ENCODE assay signal across 11 cellular contexts in the genomic region with DNA sequence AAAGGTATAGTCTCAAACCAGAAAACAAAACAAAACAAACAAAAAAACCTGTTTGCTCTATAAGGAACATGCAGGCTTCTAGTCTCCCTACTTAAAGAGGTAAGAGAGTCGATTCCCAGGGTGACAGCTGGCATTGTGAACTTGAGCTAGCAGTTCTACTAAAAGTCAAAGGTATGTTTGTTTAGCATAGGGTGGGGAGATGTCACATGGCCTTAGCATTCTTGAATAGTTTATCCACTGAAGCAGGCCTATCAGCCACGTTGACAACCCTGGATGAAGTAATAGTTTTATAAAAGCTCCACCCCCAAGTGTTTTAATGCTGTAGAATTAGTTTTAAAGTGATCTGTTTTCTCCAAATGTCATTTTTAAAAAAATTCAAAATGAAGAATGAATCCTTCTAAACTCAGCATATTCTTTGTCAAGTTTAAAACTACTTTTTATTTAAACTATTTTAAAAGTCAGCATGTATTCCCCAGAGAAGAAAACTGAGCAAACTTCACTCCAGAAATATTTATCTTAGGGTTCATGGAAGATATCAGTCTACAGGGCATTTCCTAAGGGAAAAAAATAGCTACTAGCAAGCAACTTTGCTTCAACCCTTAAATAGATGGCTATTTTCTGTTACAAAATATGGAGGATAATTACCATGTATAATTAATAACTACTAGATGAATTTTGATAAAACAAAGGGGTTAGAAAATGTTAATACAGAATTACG. TPM values are rescaled to one million over a fixed set of nuclear protein-coding genes. Genes with fewer than 3 reads are reported as not detected.
DNase-seq lines count a peak whose midpoint lies in the region; ATAC-seq and TF ChIP-seq lines count a peak whose summit lies in the region.
"Had no signal": no experiment of that assay in that cellular context is flagged by ENCODE, and none has a peak within 500 bp of the region (broad histone marks: within the 10 kb centered on the region; RNA-seq: fewer than 3 reads in every experiment).

No MANE protein-coding gene starts in this region.

- H3K9me3 Mint-ChIP-seq in type B pancreatic cell: peaks cover 4% of the 10 kb centered on the region
- no peaks in the 10 kb centered on the region for H3K9me3 Mint-ChIP-seq in endothelial cell (ENCODE audit: unreplicated experiment)
- H3K9me3 Mint-ChIP-seq: activated naive CD8-positive, alpha-beta T cell treated with anti-CD3 and anti-CD28 coated beads, Interleukin-2, amount 10 ng/mL, durations not matched to agents 7 days and 5 days had no signal

- no peaks in the 10 kb centered on the region for H3K36me3 ChIP-seq in brain microvascular endothelial cell (replicated peaks)

- ATAC-seq in omental fat pad (ENCODE audit: low FRiP score) (no peak), HG03025 (IDR thresholded peaks at IDR 0.05; ENCODE audit: low FRiP score, unreplicated experiment) (no peak)

- no peaks in the 10 kb centered on the region for H3K27me3 ChIP-seq in brain microvascular endothelial cell (replicated peaks)
- H3K27me3 ChIP-seq: spleen had no signal

- peak in 2 of 3 experiments; percentile 4 to 5 for DNase-seq in NCI-H1417 (lab: John Stamatoyannopoulos, UW)
- DNase-seq in NCI-H1417 treated with DMSO at 0.1 percent for 48 hours (lab: John Stamatoyannopoulos, UW): no peak
- peak; percentile 54 for DNase-seq in brain microvascular endothelial cell
- DNase-seq in left kidney (ENCODE audit: low read depth, low spot score): peak; percentile 59
- DNase-seq in type B pancreatic cell (ENCODE audit: extremely low spot score, unreplicated experiment): no peak
- no peak for DNase-seq in endothelial cell (ENCODE audit: low spot score)
- no peak for DNase-seq in omental fat pad (ENCODE audit: low spot score)
- DNase-seq: activated naive CD8-positive, alpha-beta T cell treated with anti-CD3 and anti-CD28 coated beads, Interleukin-2, amount 10 ng/mL, durations not matched to agents 7 days and 5 days; spleen had no signal

- H3K4me1 Mint-ChIP-seq in type B pancreatic cell (ENCODE audit: unreplicated experiment) (peaks cover 34% of the 10 kb centered on the region), endothelial cell (ENCODE audit: unreplicated experiment) (peaks cover 3% of the 10 kb centered on the region)

- in situ Hi-C loops in brain microvascular endothelial cell (cut with HindIII; ENCODE audit: low pct_ligation_motif_present, low sequenced_read_pairs): no loop called here

- H3K4me3 Mint-ChIP-seq in type B pancreatic cell (peak overlapping the region; percentile 37), endothelial cell (ENCODE audit: unreplicated experiment) (no peak overlapping the region)
- H3K4me3 Mint-ChIP-seq: activated naive CD8-positive, alpha-beta T cell treated with anti-CD3 and anti-CD28 coated beads, Interleukin-2, amount 10 ng/mL, durations not matched to agents 7 days and 5 days had no signal

- TF ChIP-seq CTCF in brain microvascular endothelial cell (IDR thresholded peaks at IDR 0.05; ENCODE audit: low read depth, low read length, missing control alignments) (no peak), type B pancreatic cell (conservative IDR thresholded peaks at IDR 0.05) (no peak), endothelial cell (IDR thresholded peaks at IDR 0.05; ENCODE audit: unreplicated experiment) (no peak), omental fat pad (IDR thresholded peaks at IDR 0.05) (no peak)

- H3K27ac Mint-ChIP-seq in type B pancreatic cell (peak overlapping the region; percentile 47), endothelial cell (ENCODE audit: unreplicated experiment) (no peak overlapping the region)
- H3K27ac Mint-ChIP-seq: activated naive CD8-positive, alpha-beta T cell treated with anti-CD3 and anti-CD28 coated beads, Interleukin-2, amount 10 ng/mL, durations not matched to agents 7 days and 5 days had no signal

- no peak overlapping the region for H3K4me3 ChIP-seq in brain microvascular endothelial cell (ENCODE audit: low read depth, low read length)
- H3K4me3 ChIP-seq: spleen had no signal

- H3K36me3 Mint-ChIP-seq in type B pancreatic cell (no peaks in the 10 kb centered on the region), endothelial cell (ENCODE audit: low read depth, unreplicated experiment) (no peaks in the 10 kb centered on the region)
- H3K36me3 Mint-ChIP-seq: activated naive CD8-positive, alpha-beta T cell treated with anti-CD3 and anti-CD28 coated beads, Interleukin-2, amount 10 ng/mL, durations not matched to agents 7 days and 5 days had no signal

- H3K27ac ChIP-seq in brain microvascular endothelial cell: no peak overlapping the region
- H3K27ac ChIP-seq: 22Rv1, spleen had no signal

- H3K27me3 Mint-ChIP-seq in type B pancreatic cell (no peaks in the 10 kb centered on the region), endothelial cell (ENCODE audit: unreplicated experiment) (no peaks in the 10 kb centered on the region)

RNA-seq across cellular contexts. Expression of gene MYOM1, which starts 1.7 kb away (rescaled TPM):
- total RNA-seq in type B pancreatic cell (ENCODE audit: low replicate concordance) (2.0 TPM in 2 replicates), endothelial cell (ENCODE audit: unreplicated experiment) (0.49 TPM), omental fat pad (1 to 10 TPM; 2.6 to 8.5 (median 2.9) TPM)

RNA-seq across cellular contexts. Expression of gene MYL12A, which starts 29.5 kb away (rescaled TPM):
- total RNA-seq in type B pancreatic cell (ENCODE audit: low replicate concordance) (219 and 271 TPM in 2 replicates), endothelial cell (ENCODE audit: unreplicated experiment) (430 TPM), omental fat pad (100 to 1,000 TPM; 393 to 814 (median 535) TPM)

RNA-seq across cellular contexts. Expression of gene MYL12B, which starts 43.8 kb away (rescaled TPM):
- 211 and 359 TPM in 2 replicates for total RNA-seq in type B pancreatic cell (ENCODE audit: low replicate concordance)
- 298 TPM for total RNA-seq in endothelial cell (ENCODE audit: unreplicated experiment)
- total RNA-seq in omental fat pad: 100 to 1,000 TPM; 263 to 352 (median 318) TPM

Comparison
In these comparisons a context has a peak if more than half of its experiments do, and no peak if none do; other contexts are left out.
1. DNase-seq: peak in NCI-H1417 (2 of 3), brain microvascular endothelial cell (single experiment) and left kidney (single experiment); none in NCI-H1417 treated with DMSO at 0.1 percent for 48 hours (single experiment), type B pancreatic cell (single experiment), endothelial cell (single experiment) and omental fat pad (single experiment).